In the genomic region with DNA sequence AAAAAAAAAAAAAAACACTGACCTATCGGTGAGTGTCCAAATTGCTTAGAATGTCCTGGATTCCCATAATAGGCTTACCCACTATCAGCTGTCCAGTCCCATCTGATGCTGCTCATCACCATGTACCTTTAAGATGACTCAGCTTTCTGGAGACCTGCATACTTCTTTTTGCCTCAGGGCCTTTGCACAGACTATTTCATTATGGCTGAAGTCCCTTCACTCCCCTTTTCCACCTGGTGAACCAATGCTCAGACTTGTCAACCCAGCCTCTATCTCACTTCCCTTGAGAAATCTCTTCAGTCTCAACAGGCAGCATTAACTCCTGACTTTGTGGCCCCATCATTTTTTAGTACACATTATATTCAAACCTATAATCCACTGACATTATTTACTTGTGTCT, we compare ENCODE assay signal across 34 cellular contexts. TPM values are rescaled to one million over a fixed set of nuclear protein-coding genes. Genes with fewer than 3 reads are reported as not detected.
"Had no signal": no experiment of that assay in that cellular context is flagged by ENCODE, and none has a peak within 500 bp of the region (broad histone marks: within the 10 kb centered on the region; RNA-seq: fewer than 3 reads in every experiment).

No MANE protein-coding gene starts in this region.

- H3K4me1 ChIP-seq: ascending aorta had no signal

- H3K4me1 Mint-ChIP-seq: activated CD4-positive, alpha-beta memory T cell treated with anti-CD3 and anti-CD28 coated beads, Interleukin-2, amount 10 ng/mL, durations not matched to agents 7 days and 5 days; activated CD4-positive, alpha-beta T cell treated with anti-CD3 and anti-CD28 coated beads for 36 hours; activated CD4-positive, alpha-beta T cell treated with anti-CD3 and anti-CD28 coated beads, Interleukin-2, amount 10 ng/mL, durations not matched to agents 7 days and 5 days; activated CD8-positive, alpha-beta memory T cell treated with anti-CD3 and anti-CD28 coated beads, Interleukin-2, amount 10 ng/mL, durations not matched to agents 7 days and 5 days; activated naive CD4-positive, alpha-beta T cell treated with anti-CD3 and anti-CD28 coated beads, Interleukin-2, amount 10 ng/mL, durations not matched to agents 7 days and 5 days; activated naive CD4-positive, alpha-beta T cell treated with anti-CD3 and anti-CD28 coated beads, Interleukin-2, amount 50 U/mL, for 24 hours; activated naive CD8-positive, alpha-beta T cell treated with anti-CD3 and anti-CD28 coated beads, Interleukin-2, amount 10 ng/mL, durations not matched to agents 7 days and 5 days; activated naive CD8-positive, alpha-beta T cell treated with anti-CD3 and anti-CD28 coated beads, Interleukin-2, amount 50 U/mL, for 24 hours had no signal

- H3K4me3 Mint-ChIP-seq: activated CD4-positive, alpha-beta memory T cell treated with anti-CD3 and anti-CD28 coated beads, Interleukin-2, amount 10 ng/mL, durations not matched to agents 7 days and 5 days; activated CD4-positive, alpha-beta T cell treated with anti-CD3 and anti-CD28 coated beads for 36 hours; activated CD4-positive, alpha-beta T cell treated with anti-CD3 and anti-CD28 coated beads, Interleukin-2, amount 10 ng/mL, durations not matched to agents 7 days and 5 days; activated CD8-positive, alpha-beta memory T cell treated with anti-CD3 and anti-CD28 coated beads, Interleukin-2, amount 10 ng/mL, durations not matched to agents 7 days and 5 days; activated CD8-positive, alpha-beta T cell treated with anti-CD3 and anti-CD28 coated beads, Interleukin-2, amount 10 ng/mL, durations not matched to agents 7 days and 5 days; activated naive CD4-positive, alpha-beta T cell treated with anti-CD3 and anti-CD28 coated beads, Interleukin-2, amount 10 ng/mL, durations not matched to agents 7 days and 5 days; activated naive CD4-positive, alpha-beta T cell treated with anti-CD3 and anti-CD28 coated beads, Interleukin-2, amount 50 U/mL, for 24 hours; activated naive CD8-positive, alpha-beta T cell; activated naive CD8-positive, alpha-beta T cell treated with anti-CD3 and anti-CD28 coated beads, Interleukin-2, amount 10 ng/mL, durations not matched to agents 7 days and 5 days; activated naive CD8-positive, alpha-beta T cell treated with anti-CD3 and anti-CD28 coated beads, Interleukin-2, amount 50 U/mL, for 24 hours; activated T-cell treated with anti-CD3 and anti-CD28 coated beads, Interleukin-2, amount 50 U/mL, for 24 hours; brain; T-helper 1 cell treated with Interleukin-12 subunit alpha and Interleukin-12 subunit beta and Interleukin-4 antibody, amounts not matched to agents 30 μg/mL and 1 μg/mL, for 36 hours; T-helper 2 cell treated with Interferon-gamma antibody and Interleukin-4, amounts not matched to agents 5 μg/mL and 100 μg/mL, for 36 hours; WTC11 had no signal

- H3K4me3 ChIP-seq: ascending aorta had no signal

- H3K27me3 ChIP-seq: ascending aorta had no signal

- H3K27ac ChIP-seq: ascending aorta, WERI-Rb-1 had no signal

- H3K36me3 ChIP-seq: ascending aorta, WERI-Rb-1 had no signal

- H3K36me3 Mint-ChIP-seq: activated CD8-positive, alpha-beta memory T cell treated with anti-CD3 and anti-CD28 coated beads, Interleukin-2, amount 10 ng/mL, durations not matched to agents 7 days and 5 days; activated naive CD4-positive, alpha-beta T cell treated with anti-CD3 and anti-CD28 coated beads, Interleukin-2, amount 10 ng/mL, durations not matched to agents 7 days and 5 days; activated naive CD4-positive, alpha-beta T cell treated with anti-CD3 and anti-CD28 coated beads, Interleukin-2, amount 50 U/mL, for 24 hours; activated naive CD8-positive, alpha-beta T cell; activated naive CD8-positive, alpha-beta T cell treated with anti-CD3 and anti-CD28 coated beads, Interleukin-2, amount 10 ng/mL, durations not matched to agents 7 days and 5 days; brain; WTC11 had no signal

- H3K27ac Mint-ChIP-seq: activated CD4-positive, alpha-beta memory T cell treated with anti-CD3 and anti-CD28 coated beads, Interleukin-2, amount 10 ng/mL, durations not matched to agents 7 days and 5 days; activated CD4-positive, alpha-beta T cell treated with anti-CD3 and anti-CD28 coated beads for 36 hours; activated CD4-positive, alpha-beta T cell treated with anti-CD3 and anti-CD28 coated beads, Interleukin-2, amount 10 ng/mL, durations not matched to agents 7 days and 5 days; activated CD8-positive, alpha-beta memory T cell treated with anti-CD3 and anti-CD28 coated beads, Interleukin-2, amount 10 ng/mL, durations not matched to agents 7 days and 5 days; activated CD8-positive, alpha-beta T cell treated with anti-CD3 and anti-CD28 coated beads, Interleukin-2, amount 10 ng/mL, durations not matched to agents 7 days and 5 days; activated naive CD4-positive, alpha-beta T cell treated with anti-CD3 and anti-CD28 coated beads, Interleukin-2, amount 10 ng/mL, durations not matched to agents 7 days and 5 days; activated naive CD4-positive, alpha-beta T cell treated with anti-CD3 and anti-CD28 coated beads, Interleukin-2, amount 50 U/mL, for 24 hours; activated naive CD8-positive, alpha-beta T cell; activated naive CD8-positive, alpha-beta T cell treated with anti-CD3 and anti-CD28 coated beads, Interleukin-2, amount 10 ng/mL, durations not matched to agents 7 days and 5 days; activated naive CD8-positive, alpha-beta T cell treated with anti-CD3 and anti-CD28 coated beads, Interleukin-2, amount 50 U/mL, for 24 hours; activated T-cell treated with anti-CD3 and anti-CD28 coated beads, Interleukin-2, amount 50 U/mL, for 24 hours; activated T-helper 2 cell treated with anti-CD3 and anti-CD28 coated beads, Interferon-gamma antibody, Interleukin-2, Interleukin-4, amounts not matched to agents 10 μg/mL and 5 μg/mL and 100 μg/mL, durations not matched to agents 14 hours and 24 hours and 36 hours; brain; T-helper 1 cell treated with Interleukin-12 subunit alpha and Interleukin-12 subunit beta and Interleukin-4 antibody, amounts not matched to agents 30 μg/mL and 1 μg/mL, for 36 hours; T-helper 2 cell treated with Interferon-gamma antibody and Interleukin-4, amounts not matched to agents 5 μg/mL and 100 μg/mL, for 36 hours; WTC11 had no signal

- H3K9me3 Mint-ChIP-seq: activated CD4-positive, alpha-beta memory T cell treated with anti-CD3 and anti-CD28 coated beads, Interleukin-2, amount 10 ng/mL, durations not matched to agents 7 days and 5 days; activated CD4-positive, alpha-beta T cell treated with anti-CD3 and anti-CD28 coated beads, Interleukin-2, amount 10 ng/mL, durations not matched to agents 7 days and 5 days; activated naive CD4-positive, alpha-beta T cell treated with anti-CD3 and anti-CD28 coated beads, Interleukin-2, amount 10 ng/mL, durations not matched to agents 7 days and 5 days; activated naive CD4-positive, alpha-beta T cell treated with anti-CD3 and anti-CD28 coated beads, Interleukin-2, amount 50 U/mL, for 24 hours; activated naive CD8-positive, alpha-beta T cell treated with anti-CD3 and anti-CD28 coated beads, Interleukin-2, amount 10 ng/mL, durations not matched to agents 7 days and 5 days; activated naive CD8-positive, alpha-beta T cell treated with anti-CD3 and anti-CD28 coated beads, Interleukin-2, amount 50 U/mL, for 24 hours; activated T-cell treated with anti-CD3 and anti-CD28 coated beads, Interleukin-2, amount 50 U/mL, for 24 hours; activated T-helper 2 cell treated with anti-CD3 and anti-CD28 coated beads, Interferon-gamma antibody, Interleukin-2, Interleukin-4, amounts not matched to agents 10 μg/mL and 5 μg/mL and 100 μg/mL, durations not matched to agents 14 hours and 24 hours and 36 hours; brain; T-helper 1 cell treated with Interleukin-12 subunit alpha and Interleukin-12 subunit beta and Interleukin-4 antibody, amounts not matched to agents 30 μg/mL and 1 μg/mL, for 36 hours; T-helper 2 cell treated with Interferon-gamma antibody and Interleukin-4, amounts not matched to agents 5 μg/mL and 100 μg/mL, for 36 hours; WTC11 had no signal

- H3K9me3 ChIP-seq: ascending aorta had no signal

- DNase-seq: activated CD4-positive, alpha-beta memory T cell treated with anti-CD3 and anti-CD28 coated beads, Interleukin-2, amount 10 ng/mL, durations not matched to agents 7 days and 5 days; activated CD4-positive, alpha-beta T cell treated with anti-CD3 and anti-CD28 coated beads for 1 hour; activated CD4-positive, alpha-beta T cell treated with anti-CD3 and anti-CD28 coated beads for 36 hours; activated CD4-positive, alpha-beta T cell treated with anti-CD3 and anti-CD28 coated beads for 48 hours; activated CD4-positive, alpha-beta T cell treated with anti-CD3 and anti-CD28 coated beads, Interleukin-2, amount 10 ng/mL, durations not matched to agents 7 days and 5 days; activated CD4-positive, alpha-beta T cell treated with anti-CD3 and anti-CD28 coated beads, Interleukin-2, amount 50 U/mL, for 48 hours; activated CD4-positive, CD25-positive, alpha-beta regulatory T cell; activated CD8-positive, alpha-beta memory T cell treated with anti-CD3 and anti-CD28 coated beads for 24 hours; activated CD8-positive, alpha-beta memory T cell treated with anti-CD3 and anti-CD28 coated beads, Interleukin-2, amount 10 ng/mL, durations not matched to agents 7 days and 5 days; activated CD8-positive, alpha-beta memory T cell treated with anti-CD3 and anti-CD28 coated beads, Interleukin-2, amount 50 U/mL, for 48 hours; activated CD8-positive, alpha-beta T cell treated with anti-CD3 and anti-CD28 coated beads, Interleukin-2, amount 10 ng/mL, durations not matched to agents 7 days and 5 days; activated effector memory CD4-positive, alpha-beta T cell treated with Interleukin-2 at 50 U/mL for 16 hours; activated gamma-delta T cell; activated naive CD4-positive, alpha-beta T cell treated with anti-CD3 and anti-CD28 coated beads, Interleukin-2, amount 10 ng/mL, durations not matched to agents 7 days and 5 days; activated naive CD4-positive, alpha-beta T cell treated with Interleukin-2 at 50 U/mL for 16 hours; activated naive CD8-positive, alpha-beta T cell treated with anti-CD3 and anti-CD28 coated beads, Interleukin-2, amount 10 ng/mL, durations not matched to agents 7 days and 5 days; activated naive CD8-positive, alpha-beta T cell treated with anti-CD3 and anti-CD28 coated beads, Interleukin-2, amount 50 U/mL, for 24 hours; activated T-cell treated with anti-CD3 and anti-CD28 coated beads, Interleukin-2, amount 50 U/mL, for 24 hours; activated T-cell treated with anti-CD3 and anti-CD28 coated beads, Interleukin-2, amount 50 U/mL, for 48 hours; amygdala; anterior cingulate cortex; central memory CD4-positive, alpha-beta T cell; T-helper 1 cell; T-helper 2 cell; T-helper 9 cell; WERI-Rb-1 had no signal

RNA-seq across cellular contexts. Expression of a gene that starts 29.7 kb away (rescaled TPM):
- total RNA-seq: ascending aorta had no signal
